ENCODE assay signal across 1 cellular context in genomic region chr4:8225704-8226443, GRCh38.
TF ChIP-seq lines count a peak whose summit lies in the region.

No MANE protein-coding gene starts in this region.

TF ChIP-seq in H1, 55 proteins besides CTCF, POLR2A, EP300 and RAD21:
- no peak for TF ChIP-seq POU5F1 (IDR thresholded peaks at IDR 0.05; ENCODE audit: low read depth, low read length)
- no peak for TF ChIP-seq EZH2 (IDR thresholded peaks at IDR 0.05; ENCODE audit: low read depth, low read length, severe bottlenecking)
- 0 out of 2 replicates have a peak, but pooled peaks have one; percentile 39 for TF ChIP-seq SP1 (IDR thresholded peaks at IDR 0.05; ENCODE audit: low read depth, low read length)
- no peak for TF ChIP-seq KDM5A (IDR thresholded peaks at IDR 0.05; ENCODE audit: low read length)
- TF ChIP-seq NANOG (IDR thresholded peaks at IDR 0.05; ENCODE audit: insufficient read depth, low read depth, low read length, poor library complexity, severe bottlenecking), result no peak
- no peak for TF ChIP-seq HDAC6 (IDR thresholded peaks at IDR 0.05; ENCODE audit: low read depth, low read length)
- no peak for TF ChIP-seq MAX (IDR thresholded peaks at IDR 0.05)
- peak; percentile 94 for TF ChIP-seq EGR1 (IDR thresholded peaks at IDR 0.05; ENCODE audit: borderline replicate concordance, low read depth, low read length)
